1 cellular context compared by ENCODE assay signal in the genomic region with DNA sequence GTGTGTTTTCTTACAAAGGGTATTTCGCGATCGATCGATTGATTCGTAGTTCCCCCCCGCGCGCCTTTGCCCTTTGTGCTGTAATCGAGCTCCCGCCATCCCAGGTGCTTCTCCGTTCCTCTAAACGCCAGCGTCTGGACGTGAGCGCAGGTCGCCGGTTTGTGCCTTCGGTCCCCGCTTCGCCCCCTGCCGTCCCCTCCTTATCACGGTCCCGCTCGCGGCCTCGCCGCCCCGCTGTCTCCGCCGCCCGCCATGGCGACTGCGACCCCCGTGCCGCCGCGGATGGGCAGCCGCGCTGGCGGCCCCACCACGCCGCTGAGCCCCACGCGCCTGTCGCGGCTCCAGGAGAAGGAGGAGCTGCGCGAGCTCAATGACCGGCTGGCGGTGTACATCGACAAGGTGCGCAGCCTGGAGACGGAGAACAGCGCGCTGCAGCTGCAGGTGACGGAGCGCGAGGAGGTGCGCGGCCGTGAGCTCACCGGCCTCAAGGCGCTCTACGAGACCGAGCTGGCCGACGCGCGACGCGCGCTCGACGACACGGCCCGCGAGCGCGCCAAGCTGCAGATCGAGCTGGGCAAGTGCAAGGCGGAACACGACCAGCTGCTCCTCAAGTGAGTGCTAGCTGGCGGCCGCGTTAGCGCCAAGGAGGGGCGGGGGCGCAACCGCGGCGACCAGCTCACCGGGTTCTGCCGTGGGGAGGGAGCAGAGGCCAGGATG.
TF ChIP-seq lines count a peak whose summit lies in the region.

No MANE protein-coding gene starts in this region.

TF ChIP-seq in K562, 482 proteins besides CTCF, POLR2A, EP300 and RAD21 (continued from another document and continues in another):
- TF ChIP-seq, protein P1, sequence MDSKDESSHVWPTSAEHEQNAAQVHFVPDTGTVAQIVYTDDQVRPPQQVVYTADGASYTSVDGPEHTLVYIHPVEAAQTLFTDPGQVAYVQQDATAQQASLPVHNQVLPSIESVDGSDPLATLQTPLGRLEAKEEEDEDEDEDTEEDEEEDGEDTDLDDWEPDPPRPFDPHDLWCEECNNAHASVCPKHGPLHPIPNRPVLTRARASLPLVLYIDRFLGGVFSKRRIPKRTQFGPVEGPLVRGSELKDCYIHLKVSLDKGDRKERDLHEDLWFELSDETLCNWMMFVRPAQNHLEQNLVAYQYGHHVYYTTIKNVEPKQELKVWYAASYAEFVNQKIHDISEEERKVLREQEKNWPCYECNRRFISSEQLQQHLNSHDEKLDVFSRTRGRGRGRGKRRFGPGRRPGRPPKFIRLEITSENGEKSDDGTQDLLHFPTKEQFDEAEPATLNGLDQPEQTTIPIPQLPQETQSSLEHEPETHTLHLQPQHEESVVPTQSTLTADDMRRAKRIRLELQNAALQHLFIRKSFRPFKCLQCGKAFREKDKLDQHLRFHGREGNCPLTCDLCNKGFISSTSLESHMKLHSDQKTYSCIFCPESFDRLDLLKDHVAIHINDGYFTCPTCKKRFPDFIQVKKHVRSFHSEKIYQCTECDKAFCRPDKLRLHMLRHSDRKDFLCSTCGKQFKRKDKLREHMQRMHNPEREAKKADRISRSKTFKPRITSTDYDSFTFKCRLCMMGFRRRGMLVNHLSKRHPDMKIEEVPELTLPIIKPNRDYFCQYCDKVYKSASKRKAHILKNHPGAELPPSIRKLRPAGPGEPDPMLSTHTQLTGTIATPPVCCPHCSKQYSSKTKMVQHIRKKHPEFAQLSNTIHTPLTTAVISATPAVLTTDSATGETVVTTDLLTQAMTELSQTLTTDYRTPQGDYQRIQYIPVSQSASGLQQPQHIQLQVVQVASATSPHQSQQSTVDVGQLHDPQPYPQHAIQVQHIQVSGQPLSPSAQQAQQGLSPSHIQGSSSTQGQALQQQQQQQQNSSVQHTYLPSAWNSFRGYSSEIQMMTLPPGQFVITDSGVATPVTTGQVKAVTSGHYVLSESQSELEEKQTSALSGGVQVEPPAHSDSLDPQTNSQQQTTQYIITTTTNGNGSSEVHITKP (IDR thresholded peaks at IDR 0.05; ENCODE audit: partially characterized antibody): no peak
- TF ChIP-seq NCOA1 (IDR thresholded peaks at IDR 0.05; ENCODE audit: low read depth) (no peak), NFE2 (IDR thresholded peaks at IDR 0.05; ENCODE audit: low read depth) (no peak), STAT6 (CRISPR knock-in tag; IDR thresholded peaks at IDR 0.05) (no peak), POLR2B (IDR thresholded peaks at IDR 0.05; ENCODE audit: low read depth, partially characterized antibody) (peak; percentile 23), PBX2 (CRISPR knock-in tag; IDR thresholded peaks at IDR 0.05; ENCODE audit: low read depth) (no peak), PBX2 (tag; conservative IDR thresholded peaks at IDR 0.05; ENCODE audit: low read depth) (no peak), LARP7 (IDR thresholded peaks at IDR 0.05) (no peak), TCF7 (IDR thresholded peaks at IDR 0.05; ENCODE audit: borderline replicate concordance) (no peak), IRF9 (tag; IDR thresholded peaks at IDR 0.05) (no peak), YY1 (IDR thresholded peaks at IDR 0.05; ENCODE audit: borderline replicate concordance in 1 of 3, control insufficient read depth in 1 of 3, extremely low read depth in 1 of 3, insufficient read depth in 3 of 3, insufficient read length in 1 of 3, insufficient replicate concordance in 2 of 3, low read depth in 1 of 3, low read length in 2 of 3) (no peak), CREB1 (IDR thresholded peaks at IDR 0.05) (peak; percentile 11; the same call in 1 of the 2 replicates), CREB1 (CRISPR knock-in tag; IDR thresholded peaks at IDR 0.05) (no peak), HCFC1 (IDR thresholded peaks at IDR 0.05; ENCODE audit: low read depth, low read length) (peak; percentile 6; the same call in 1 of the 2 replicates), ZNF655 (CRISPR knock-in tag; IDR thresholded peaks at IDR 0.05) (no peak), CBX8 (IDR thresholded peaks at IDR 0.05; ENCODE audit: borderline replicate concordance, extremely low read depth, low read depth, low read length, poor library complexity, severe bottlenecking) (no peak), RFX1 (IDR thresholded peaks at IDR 0.05) (no peak), JUND (IDR thresholded peaks at IDR 0.05; ENCODE audit: borderline replicate concordance, low read depth, low read length) (no peak), JUND (tag; IDR thresholded peaks at IDR 0.05; ENCODE audit: borderline replicate concordance, low read depth, low read length) (no peak), NR1H2 (CRISPR knock-in tag; IDR thresholded peaks at IDR 0.05) (no peak; the same call in 1 of the 2 replicates), OTX1 (CRISPR knock-in tag; IDR thresholded peaks at IDR 0.05) (no peak), DIDO1 (tag; IDR thresholded peaks at IDR 0.05; ENCODE audit: low read depth) (no peak), ZNF253 (CRISPR knock-in tag; conservative IDR thresholded peaks at IDR 0.05) (no peak), TRIM28 (IDR thresholded peaks at IDR 0.05) (no peak), ZNF134 (CRISPR knock-in tag; conservative IDR thresholded peaks at IDR 0.05) (no peak), POLR2H (tag; IDR thresholded peaks at IDR 0.05; ENCODE audit: low read depth) (no peak), KLF13 (tag; IDR thresholded peaks at IDR 0.05; ENCODE audit: borderline replicate concordance, low read depth) (0 out of 2 replicates have a peak, but pooled peaks have one; percentile 9), GABPB2 (CRISPR knock-in tag; conservative IDR thresholded peaks at IDR 0.05) (no peak), ZNF384 (IDR thresholded peaks at IDR 0.05; ENCODE audit: low read depth, low read length) (no peak), UBTF (IDR thresholded peaks at IDR 0.05; ENCODE audit: borderline replicate concordance in 1 of 2, low read depth in 2 of 2, low read length in 2 of 2) (0 out of 4 replicates have a peak, but pooled peaks of 1 of the 2 experiments have one; percentile 72), HDAC8 (tag; IDR thresholded peaks at IDR 0.05) (peak; percentile 58; the same call in 1 of the 2 replicates), ZNF197 (CRISPR knock-in tag; IDR thresholded peaks at IDR 0.05; ENCODE audit: low read depth) (no peak), HDGF (IDR thresholded peaks at IDR 0.05) (no peak), ZNF146 (CRISPR knock-in tag; IDR thresholded peaks at IDR 0.05; ENCODE audit: unreplicated experiment) (no peak)
- TF ChIP-seq, protein P2, sequence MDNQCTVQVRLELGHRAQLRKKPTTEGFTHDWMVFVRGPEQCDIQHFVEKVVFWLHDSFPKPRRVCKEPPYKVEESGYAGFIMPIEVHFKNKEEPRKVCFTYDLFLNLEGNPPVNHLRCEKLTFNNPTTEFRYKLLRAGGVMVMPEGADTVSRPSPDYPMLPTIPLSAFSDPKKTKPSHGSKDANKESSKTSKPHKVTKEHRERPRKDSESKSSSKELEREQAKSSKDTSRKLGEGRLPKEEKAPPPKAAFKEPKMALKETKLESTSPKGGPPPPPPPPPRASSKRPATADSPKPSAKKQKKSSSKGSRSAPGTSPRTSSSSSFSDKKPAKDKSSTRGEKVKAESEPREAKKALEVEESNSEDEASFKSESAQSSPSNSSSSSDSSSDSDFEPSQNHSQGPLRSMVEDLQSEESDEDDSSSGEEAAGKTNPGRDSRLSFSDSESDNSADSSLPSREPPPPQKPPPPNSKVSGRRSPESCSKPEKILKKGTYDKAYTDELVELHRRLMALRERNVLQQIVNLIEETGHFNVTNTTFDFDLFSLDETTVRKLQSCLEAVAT (IDR thresholded peaks at IDR 0.05): peak; percentile 38 to 52; a peak in 2 of 4 replicates
- TF ChIP-seq, protein P3, sequence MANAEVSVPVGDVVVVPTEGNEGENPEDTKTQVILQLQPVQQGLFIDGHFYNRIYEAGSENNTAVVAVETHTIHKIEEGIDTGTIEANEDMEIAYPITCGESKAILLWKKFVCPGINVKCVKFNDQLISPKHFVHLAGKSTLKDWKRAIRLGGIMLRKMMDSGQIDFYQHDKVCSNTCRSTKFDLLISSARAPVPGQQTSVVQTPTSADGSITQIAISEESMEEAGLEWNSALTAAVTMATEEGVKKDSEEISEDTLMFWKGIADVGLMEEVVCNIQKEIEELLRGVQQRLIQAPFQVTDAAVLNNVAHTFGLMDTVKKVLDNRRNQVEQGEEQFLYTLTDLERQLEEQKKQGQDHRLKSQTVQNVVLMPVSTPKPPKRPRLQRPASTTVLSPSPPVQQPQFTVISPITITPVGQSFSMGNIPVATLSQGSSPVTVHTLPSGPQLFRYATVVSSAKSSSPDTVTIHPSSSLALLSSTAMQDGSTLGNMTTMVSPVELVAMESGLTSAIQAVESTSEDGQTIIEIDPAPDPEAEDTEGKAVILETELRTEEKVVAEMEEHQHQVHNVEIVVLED (CRISPR knock-in tag; IDR thresholded peaks at IDR 0.05): no peak
- TF ChIP-seq, protein P4, sequence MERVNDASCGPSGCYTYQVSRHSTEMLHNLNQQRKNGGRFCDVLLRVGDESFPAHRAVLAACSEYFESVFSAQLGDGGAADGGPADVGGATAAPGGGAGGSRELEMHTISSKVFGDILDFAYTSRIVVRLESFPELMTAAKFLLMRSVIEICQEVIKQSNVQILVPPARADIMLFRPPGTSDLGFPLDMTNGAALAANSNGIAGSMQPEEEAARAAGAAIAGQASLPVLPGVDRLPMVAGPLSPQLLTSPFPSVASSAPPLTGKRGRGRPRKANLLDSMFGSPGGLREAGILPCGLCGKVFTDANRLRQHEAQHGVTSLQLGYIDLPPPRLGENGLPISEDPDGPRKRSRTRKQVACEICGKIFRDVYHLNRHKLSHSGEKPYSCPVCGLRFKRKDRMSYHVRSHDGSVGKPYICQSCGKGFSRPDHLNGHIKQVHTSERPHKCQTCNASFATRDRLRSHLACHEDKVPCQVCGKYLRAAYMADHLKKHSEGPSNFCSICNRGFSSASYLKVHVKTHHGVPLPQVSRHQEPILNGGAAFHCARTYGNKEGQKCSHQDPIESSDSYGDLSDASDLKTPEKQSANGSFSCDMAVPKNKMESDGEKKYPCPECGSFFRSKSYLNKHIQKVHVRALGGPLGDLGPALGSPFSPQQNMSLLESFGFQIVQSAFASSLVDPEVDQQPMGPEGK (CRISPR knock-in tag; IDR thresholded peaks at IDR 0.05; ENCODE audit: borderline replicate concordance): no peak
